ENCODE assay signal across 8 cellular contexts in the genomic region with DNA sequence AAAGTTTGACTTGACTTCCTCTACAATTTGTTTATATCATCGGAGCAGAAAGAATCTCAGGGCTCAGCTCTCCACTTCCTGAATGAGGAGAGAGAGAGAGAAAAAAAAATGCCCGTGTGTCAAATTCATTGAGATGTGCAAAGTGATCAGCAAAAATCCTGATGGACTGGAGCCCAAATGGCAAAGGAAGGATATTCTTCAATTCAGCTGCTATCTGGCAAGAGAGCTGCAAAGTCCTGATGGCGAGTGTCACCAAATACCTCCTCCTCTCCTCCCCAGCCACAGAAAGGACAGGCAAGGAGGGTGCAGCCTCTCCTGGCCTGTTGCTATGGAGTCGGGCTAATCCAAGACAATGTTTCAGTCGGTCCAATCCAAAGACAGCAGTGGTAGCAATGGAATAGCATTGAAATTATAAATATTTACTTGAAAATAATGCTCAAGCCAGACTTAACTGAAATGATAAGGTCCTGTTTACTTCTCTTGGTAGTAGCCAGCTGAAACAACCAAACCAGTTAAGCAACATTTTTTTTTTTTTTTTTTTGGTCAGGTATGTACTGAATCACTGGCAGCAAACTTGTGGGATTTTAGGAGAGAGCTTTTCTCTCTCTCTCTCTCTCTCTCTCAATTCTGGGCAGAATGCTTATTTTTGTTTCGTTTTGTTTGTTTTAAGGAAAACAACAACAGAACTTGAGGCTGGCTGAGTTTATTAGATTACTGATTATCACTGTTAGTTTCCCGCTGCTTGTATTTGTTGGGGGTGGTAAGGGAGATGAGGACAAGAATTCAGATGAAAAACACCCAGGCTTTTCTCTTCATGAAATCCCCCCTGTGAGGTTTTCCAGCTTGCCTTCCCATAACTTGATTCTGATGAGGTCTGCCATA.
DNase-seq lines count a peak whose midpoint lies in the region; ATAC-seq and TF ChIP-seq lines count a peak whose summit lies in the region.

No MANE protein-coding gene starts in this region.

- H3K4me1 Mint-ChIP-seq in activated T-cell treated with anti-CD3 and anti-CD28 coated beads, Interleukin-2, amount 50 U/mL, for 4 hours (ENCODE audit: low read depth) = peaks cover 55% of the 10 kb centered on the region
- peaks cover 37% of the 10 kb centered on the region for H3K4me1 Mint-ChIP-seq in central memory CD8-positive, alpha-beta T cell

- intact Hi-C loops in right lobe of liver (cut with DNase I) (no loop called here), thyroid gland (cut with DNase I) (no loop called here)

- no peak for TF ChIP-seq CTCF in right lobe of liver (IDR thresholded peaks at IDR 0.05)
- TF ChIP-seq CTCF in thyroid gland (IDR thresholded peaks at IDR 0.05) = no peak

- H3K9me3 Mint-ChIP-seq in activated T-cell treated with anti-CD3 and anti-CD28 coated beads, Interleukin-2, amount 50 U/mL, for 4 hours = no peaks in the 10 kb centered on the region
- no peaks in the 10 kb centered on the region for H3K9me3 Mint-ChIP-seq in central memory CD8-positive, alpha-beta T cell

- no peaks in the 10 kb centered on the region for H3K27me3 ChIP-seq in NT2/D1 (ENCODE audit: insufficient read depth, insufficient read length)
- H3K27me3 ChIP-seq in right lobe of liver = no peaks in the 10 kb centered on the region
- no peaks in the 10 kb centered on the region for H3K27me3 ChIP-seq in thyroid gland

- H3K36me3 Mint-ChIP-seq in activated T-cell treated with anti-CD3 and anti-CD28 coated beads, Interleukin-2, amount 50 U/mL, for 4 hours (ENCODE audit: insufficient read depth) = no peaks in the 10 kb centered on the region
- H3K36me3 Mint-ChIP-seq in central memory CD8-positive, alpha-beta T cell (ENCODE audit: insufficient read depth) = peaks cover 4% of the 10 kb centered on the region

- H3K4me1 ChIP-seq in NT2/D1 (ENCODE audit: insufficient read depth, insufficient read length) (peaks cover 2% of the 10 kb centered on the region), right lobe of liver (peaks cover 0 to 48% (median 21%) of the 10 kb centered on the region in 4 donors), thyroid gland (peaks cover 45 to 49% of the 10 kb centered on the region in 2 donors)

- H3K27ac ChIP-seq in right lobe of liver = peak overlapping the region; percentile 61 to 91 (median 81)
- peak overlapping the region; percentile 85 to 93 (median 92) for H3K27ac ChIP-seq in thyroid gland

- H3K36me3 ChIP-seq in NT2/D1 (ENCODE audit: insufficient read depth, insufficient read length, low read length) = no peaks in the 10 kb centered on the region
- H3K36me3 ChIP-seq in right lobe of liver = no peaks in the 10 kb centered on the region
- no peaks in the 10 kb centered on the region for H3K36me3 ChIP-seq in thyroid gland

- WGBS in right lobe of liver (ENCODE audit: insufficient coverage, low coverage, low lambda C conversion rate, missing lambda C conversion rate) = 12% methylated on average over 7 of the region's 7 CpGs
- WGBS in thyroid gland, 2 donors = 5 to 8% methylated on average over 7 of the region's 7 CpGs

- no peak for TF ChIP-seq POLR2A in right lobe of liver (IDR thresholded peaks at IDR 0.05)
- TF ChIP-seq POLR2A in thyroid gland (IDR thresholded peaks at IDR 0.05) = peak in 1 of 2 donors; percentile 17

- ATAC-seq in activated T-cell treated with anti-CD3 and anti-CD28 coated beads, Interleukin-2, amount 50 U/mL, for 4 hours = no peak
- no peak for ATAC-seq in central memory CD8-positive, alpha-beta T cell (replicated peaks; ENCODE audit: extremely low read depth, poor library complexity, severe bottlenecking)
- ATAC-seq in right lobe of liver = peak; percentile 70 to 76 (median 72)
- no peak for ATAC-seq in GM18909 (IDR thresholded peaks at IDR 0.05; ENCODE audit: poor library complexity, unreplicated experiment)

- no peaks in the 10 kb centered on the region for H3K9me3 ChIP-seq in NT2/D1 (ENCODE audit: insufficient read depth, low read length)
- no peaks in the 10 kb centered on the region for H3K9me3 ChIP-seq in right lobe of liver
- H3K9me3 ChIP-seq in thyroid gland = no peaks in the 10 kb centered on the region

- no peak for DNase-seq in activated T-cell treated with anti-CD3 and anti-CD28 coated beads, Interleukin-2, amount 50 U/mL, for 4 hours
- no peak for DNase-seq in activated T-cell treated with anti-CD3 and anti-CD28 coated beads, Interleukin-2, amount 50 U/mL, for 1 hour
- DNase-seq in NT2/D1 (ENCODE audit: low read depth, low spot score) (peak; percentile 63), right lobe of liver (peak in 1 of 3 donors; percentile 62), thyroid gland (peak; percentile 38 to 53), RKO (ENCODE audit: low spot score) (no peak)
- no peak for DNase-seq in central memory CD8-positive, alpha-beta T cell (ENCODE audit: low spot score in 2 of 2)

- H3K27ac Mint-ChIP-seq in central memory CD8-positive, alpha-beta T cell (ENCODE audit: low read depth) = peak overlapping the region; percentile 65

- no peaks in the 10 kb centered on the region for H3K27me3 Mint-ChIP-seq in activated T-cell treated with anti-CD3 and anti-CD28 coated beads, Interleukin-2, amount 50 U/mL, for 4 hours (ENCODE audit: low read depth)
- no peaks in the 10 kb centered on the region for H3K27me3 Mint-ChIP-seq in central memory CD8-positive, alpha-beta T cell

- H3K4me3 ChIP-seq in NT2/D1 (ENCODE audit: insufficient read length, low read depth) = no peak overlapping the region
- H3K4me3 ChIP-seq in right lobe of liver = peak overlapping the region in 2 of 3 donors; percentile 10 to 17
- no peak overlapping the region for H3K4me3 ChIP-seq in thyroid gland (replicated peaks in 1 of 3)

- peak overlapping the region; percentile 62 for H3K4me3 Mint-ChIP-seq in activated T-cell treated with anti-CD3 and anti-CD28 coated beads, Interleukin-2, amount 50 U/mL, for 4 hours
- peak overlapping the region; percentile 60 for H3K4me3 Mint-ChIP-seq in central memory CD8-positive, alpha-beta T cell

- H3K9ac ChIP-seq in NT2/D1 (ENCODE audit: insufficient read length, low read depth) = peak overlapping the region; percentile 39

Comparison
In these comparisons a context has a peak if more than half of its experiments do, and no peak if none do; other contexts are left out.
1. ATAC-seq: peak in right lobe of liver (4 of 4); none in activated T-cell treated with anti-CD3 and anti-CD28 coated beads, Interleukin-2, amount 50 U/mL, for 4 hours (0 of 2), central memory CD8-positive, alpha-beta T cell (single experiment) and GM18909 (single experiment).
2. DNase-seq: peak in NT2/D1 (single experiment) and thyroid gland (2 of 2); none in activated T-cell treated with anti-CD3 and anti-CD28 coated beads, Interleukin-2, amount 50 U/mL, for 4 hours (single experiment), activated T-cell treated with anti-CD3 and anti-CD28 coated beads, Interleukin-2, amount 50 U/mL, for 1 hour (single experiment), central memory CD8-positive, alpha-beta T cell (0 of 2) and RKO (single experiment).
3. H3K4me3 ChIP-seq: peak in right lobe of liver (2 of 3); none in NT2/D1 (single experiment) and thyroid gland (0 of 3).